In genomic region chr6:29958046-29958445, GRCh38 we compare ENCODE assay signal across 20 cellular contexts. TPM values are rescaled to one million over a fixed set of nuclear protein-coding genes. Genes with fewer than 3 reads are reported as not detected.
A peak's percentile ranks its signal among the peaks of the same experiment; 100 is the strongest.
DNase-seq lines count a peak whose midpoint lies in the region; ATAC-seq and TF ChIP-seq lines count a peak whose summit lies in the region.
"Had no signal": no experiment of that assay in that cellular context is flagged by ENCODE, and none has a peak within 500 bp of the region (broad histone marks: within the 10 kb centered on the region; RNA-seq: fewer than 3 reads in every experiment).

No MANE protein-coding gene starts in this region.

- POLR2A ChIA-PET in activated CD4-positive, alpha-beta T cell treated with anti-CD3 and anti-CD28 coated beads, Interleukin-2, amount 10 ng/mL, durations not matched to agents 7 days and 5 days (lab: Charles Lee), result no interaction called here

- H3K4me1 ChIP-seq in esophagus muscularis mucosa, result peaks cover 0 to 12% (median 3%) of the 10 kb centered on the region in 4 donors
- H3K4me1 ChIP-seq: BE2C had no signal

- no peak for ATAC-seq in HG03442 (IDR thresholded peaks at IDR 0.05; ENCODE audit: unreplicated experiment)
- ATAC-seq: GM12878, GM23338, HCT116 had no signal

- DNase-seq in activated CD4-positive, alpha-beta T cell treated with anti-CD3 and anti-CD28 coated beads, Interleukin-2, amount 10 ng/mL, durations not matched to agents 24 days and 14 days, result no peak
- no peak for DNase-seq in activated CD4-positive, alpha-beta T cell treated with anti-CD3 and anti-CD28 coated beads, Interleukin-2, amount 10 ng/mL, durations not matched to agents 7 days and 5 days
- peak; percentile 24 for DNase-seq in esophagus muscularis mucosa (ENCODE audit: extremely low spot score)
- no peak for DNase-seq in NCI-H774 (lab: John Stamatoyannopoulos, UW)
- DNase-seq in ecto neural progenitor cell (ENCODE audit: low spot score), result no peak
- DNase-seq: BE2C; CD4-positive, alpha-beta T cell; CD8-positive, alpha-beta memory T cell; DMS 273 treated with DMSO at 0.1 percent for 48 hours; DMS79; EL; GDM1; H9 had no signal

- no peaks in the 10 kb centered on the region for H3K36me3 Mint-ChIP-seq in activated CD4-positive, alpha-beta T cell treated with anti-CD3 and anti-CD28 coated beads, Interleukin-2, amount 10 ng/mL, durations not matched to agents 24 days and 14 days (ENCODE audit: low read depth)
- H3K36me3 Mint-ChIP-seq in activated CD4-positive, alpha-beta T cell treated with anti-CD3 and anti-CD28 coated beads, Interleukin-2, amount 10 ng/mL, durations not matched to agents 7 days and 5 days (ENCODE audit: low read depth), result no peaks in the 10 kb centered on the region
- no peaks in the 10 kb centered on the region for H3K36me3 Mint-ChIP-seq in dendritic cell treated with granulocyte-macrophage colony-stimulating factor and Interleukin-4, amounts not matched to agents 40 ng/mL and 50 ng/mL, for 4 days (ENCODE audit: low read depth)
- H3K36me3 Mint-ChIP-seq: CD8-positive, alpha-beta memory T cell had no signal

- H3K27me3 ChIP-seq in esophagus muscularis mucosa, result no peaks in the 10 kb centered on the region
- H3K27me3 ChIP-seq: BE2C; BLaER1 treated with 17β-estradiol and CSF1 and Interleukin-3, amounts not matched to agents 10 nM and 100 nM had no signal

- no peak for TF ChIP-seq EP300 in esophagus muscularis mucosa (IDR thresholded peaks at IDR 0.05)

- H3K36me3 ChIP-seq in esophagus muscularis mucosa, result no peaks in the 10 kb centered on the region
- H3K36me3 ChIP-seq: BE2C; BLaER1 treated with 17β-estradiol and CSF1 and Interleukin-3, amounts not matched to agents 10 nM and 100 nM had no signal

- H3K9me3 ChIP-seq in esophagus muscularis mucosa, result no peaks in the 10 kb centered on the region
- H3K9me3 ChIP-seq: BE2C had no signal

- H3K4me3 ChIP-seq in esophagus muscularis mucosa, result no peak overlapping the region
- H3K4me3 ChIP-seq: BLaER1 treated with 17β-estradiol and CSF1 and Interleukin-3, amounts not matched to agents 10 nM and 100 nM; GM12878; GM23338 had no signal

- no peak overlapping the region for H3K27ac ChIP-seq in esophagus muscularis mucosa (replicated peaks in 1 of 4)
- H3K27ac ChIP-seq: 22Rv1; BLaER1 treated with 17β-estradiol and CSF1 and Interleukin-3, amounts not matched to agents 10 nM and 100 nM had no signal

- CTCF ChIA-PET in activated CD4-positive, alpha-beta T cell treated with anti-CD3 and anti-CD28 coated beads, Interleukin-2, amount 10 ng/mL, durations not matched to agents 7 days and 5 days (lab: Charles Lee), result no interaction called here

- no peak for TF ChIP-seq CTCF in esophagus muscularis mucosa (IDR thresholded peaks at IDR 0.05)

- 67% methylated on average over 1 of the region's 1 CpG for WGBS in esophagus muscularis mucosa

- H3K27ac Mint-ChIP-seq in activated CD4-positive, alpha-beta T cell treated with anti-CD3 and anti-CD28 coated beads, Interleukin-2, amount 10 ng/mL, durations not matched to agents 24 days and 14 days, result peak overlapping the region; percentile 9
- no peak overlapping the region for H3K27ac Mint-ChIP-seq in activated CD4-positive, alpha-beta T cell treated with anti-CD3 and anti-CD28 coated beads, Interleukin-2, amount 10 ng/mL, durations not matched to agents 7 days and 5 days
- H3K27ac Mint-ChIP-seq in dendritic cell treated with granulocyte-macrophage colony-stimulating factor and Interleukin-4, amounts not matched to agents 40 ng/mL and 50 ng/mL, for 4 days, result peak overlapping the region; percentile 68
- H3K27ac Mint-ChIP-seq: CD4-positive, alpha-beta T cell; GM23338; H9 had no signal

- H3K4me1 Mint-ChIP-seq in activated CD4-positive, alpha-beta T cell treated with anti-CD3 and anti-CD28 coated beads, Interleukin-2, amount 10 ng/mL, durations not matched to agents 24 days and 14 days, result peaks cover 9% of the 10 kb centered on the region
- H3K4me1 Mint-ChIP-seq in activated CD4-positive, alpha-beta T cell treated with anti-CD3 and anti-CD28 coated beads, Interleukin-2, amount 10 ng/mL, durations not matched to agents 7 days and 5 days, result peaks cover 5% of the 10 kb centered on the region
- peaks cover 60% of the 10 kb centered on the region for H3K4me1 Mint-ChIP-seq in dendritic cell treated with granulocyte-macrophage colony-stimulating factor and Interleukin-4, amounts not matched to agents 40 ng/mL and 50 ng/mL, for 4 days (ENCODE audit: low read depth)

- no peak for TF ChIP-seq POLR2A in esophagus muscularis mucosa (IDR thresholded peaks at IDR 0.05; ENCODE audit: low read depth)

- H3K4me3 Mint-ChIP-seq in activated CD4-positive, alpha-beta T cell treated with anti-CD3 and anti-CD28 coated beads, Interleukin-2, amount 10 ng/mL, durations not matched to agents 24 days and 14 days, result no peak overlapping the region
- no peak overlapping the region for H3K4me3 Mint-ChIP-seq in activated CD4-positive, alpha-beta T cell treated with anti-CD3 and anti-CD28 coated beads, Interleukin-2, amount 10 ng/mL, durations not matched to agents 7 days and 5 days
- no peak overlapping the region for H3K4me3 Mint-ChIP-seq in dendritic cell treated with granulocyte-macrophage colony-stimulating factor and Interleukin-4, amounts not matched to agents 40 ng/mL and 50 ng/mL, for 4 days
- H3K4me3 Mint-ChIP-seq: CD4-positive, alpha-beta T cell; CD8-positive, alpha-beta memory T cell; GM23338; H9 had no signal

- intact Hi-C loops in activated CD4-positive, alpha-beta T cell treated with anti-CD3 and anti-CD28 coated beads, Interleukin-2, amount 10 ng/mL, durations not matched to agents 24 days and 14 days (cut with micrococcal nuclease), result no loop called here
- intact Hi-C loops in dendritic cell treated with granulocyte-macrophage colony-stimulating factor and Interleukin-4, amounts not matched to agents 40 ng/mL and 50 ng/mL, for 4 days (cut with micrococcal nuclease), result no loop called here
- intact Hi-C loops in esophagus muscularis mucosa (cut with DNase I), result no loop called here

- no peaks in the 10 kb centered on the region for H3K9me3 Mint-ChIP-seq in activated CD4-positive, alpha-beta T cell treated with anti-CD3 and anti-CD28 coated beads, Interleukin-2, amount 10 ng/mL, durations not matched to agents 24 days and 14 days
- no peaks in the 10 kb centered on the region for H3K9me3 Mint-ChIP-seq in activated CD4-positive, alpha-beta T cell treated with anti-CD3 and anti-CD28 coated beads, Interleukin-2, amount 10 ng/mL, durations not matched to agents 7 days and 5 days
- no peaks in the 10 kb centered on the region for H3K9me3 Mint-ChIP-seq in dendritic cell treated with granulocyte-macrophage colony-stimulating factor and Interleukin-4, amounts not matched to agents 40 ng/mL and 50 ng/mL, for 4 days
- H3K9me3 Mint-ChIP-seq: CD4-positive, alpha-beta T cell; CD8-positive, alpha-beta memory T cell; GM23338 had no signal

- H3K27me3 Mint-ChIP-seq in activated CD4-positive, alpha-beta T cell treated with anti-CD3 and anti-CD28 coated beads, Interleukin-2, amount 10 ng/mL, durations not matched to agents 24 days and 14 days, result peaks cover 5% of the 10 kb centered on the region
- no peaks in the 10 kb centered on the region for H3K27me3 Mint-ChIP-seq in activated CD4-positive, alpha-beta T cell treated with anti-CD3 and anti-CD28 coated beads, Interleukin-2, amount 10 ng/mL, durations not matched to agents 7 days and 5 days
- no peaks in the 10 kb centered on the region for H3K27me3 Mint-ChIP-seq in dendritic cell treated with granulocyte-macrophage colony-stimulating factor and Interleukin-4, amounts not matched to agents 40 ng/mL and 50 ng/mL, for 4 days
- H3K27me3 Mint-ChIP-seq: CD4-positive, alpha-beta T cell; CD8-positive, alpha-beta memory T cell had no signal

RNA-seq across cellular contexts. Expression of gene HLA-A, which starts 15.7 kb away (rescaled TPM):
- total RNA-seq in activated CD4-positive, alpha-beta T cell treated with anti-CD3 and anti-CD28 coated beads, Interleukin-2, amount 10 ng/mL, durations not matched to agents 24 days and 14 days, result 1,449 and 1,452 TPM in 2 replicates
- 1,000 to 10,000 TPM; 1,667 to 1,766 TPM for total RNA-seq in activated CD4-positive, alpha-beta T cell treated with anti-CD3 and anti-CD28 coated beads, Interleukin-2, amount 10 ng/mL, durations not matched to agents 7 days and 5 days
- 100 to 1,000 TPM; 243 to 610 (median 499) TPM for total RNA-seq in esophagus muscularis mucosa
